Comparison of ENCODE assay signal across 14 cellular contexts in the genomic region with DNA sequence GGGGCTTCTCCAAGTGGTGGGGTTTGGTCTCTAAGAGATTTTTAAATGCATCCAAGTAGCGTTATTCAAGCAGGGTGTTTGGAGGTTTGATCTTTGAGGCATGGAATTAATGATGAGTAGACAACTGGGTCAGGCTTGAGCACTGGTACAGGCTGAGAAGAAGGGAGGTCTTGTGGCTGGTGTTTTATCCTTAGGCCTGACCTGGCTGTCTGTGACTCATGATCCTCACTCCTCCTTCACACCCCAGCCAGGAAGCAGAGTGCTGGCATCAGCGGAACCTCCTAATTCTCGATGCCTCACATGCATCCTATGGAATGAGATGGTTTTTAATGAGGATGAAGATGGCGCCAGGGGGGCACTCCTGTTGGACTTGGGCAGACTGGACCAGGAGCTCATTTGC. TPM values are rescaled to one million over a fixed set of nuclear protein-coding genes. Genes with fewer than 3 reads are reported as not detected.
"Had no signal": no experiment of that assay in that cellular context is flagged by ENCODE, and none has a peak within 500 bp of the region (broad histone marks: within the 10 kb centered on the region; RNA-seq: fewer than 3 reads in every experiment).

No MANE protein-coding gene starts in this region.

- H3K36me3 Mint-ChIP-seq: memory B cell; stimulated activated memory B cell treated with anti-CD40 and anti-IgM and Interleukin-4, amounts not matched to agents 10 μg/mL and 1 μg/mL and 100 μg/mL, for 72 hours had no signal

- H3K27ac Mint-ChIP-seq: activated naive CD8-positive, alpha-beta T cell treated with anti-CD3 and anti-CD28 coated beads, Interleukin-2, amount 10 ng/mL, durations not matched to agents 7 days and 5 days; activated T-cell treated with anti-CD3 and anti-CD28 coated beads, Interleukin-2, amount 50 U/mL, for 72 hours; memory B cell; stimulated activated memory B cell treated with anti-CD40 and anti-IgM and Interleukin-4, amounts not matched to agents 10 μg/mL and 1 μg/mL and 100 μg/mL, for 72 hours had no signal

- H3K4me3 Mint-ChIP-seq: memory B cell; stimulated activated memory B cell treated with anti-CD40 and anti-IgM and Interleukin-4, amounts not matched to agents 10 μg/mL and 1 μg/mL and 100 μg/mL, for 72 hours had no signal

- H3K27me3 Mint-ChIP-seq: activated naive CD8-positive, alpha-beta T cell treated with anti-CD3 and anti-CD28 coated beads, Interleukin-2, amount 10 ng/mL, durations not matched to agents 7 days and 5 days had no signal

- ATAC-seq: activated T-cell treated with anti-CD3 and anti-CD28 coated beads, Interleukin-2, amount 50 U/mL, for 72 hours; left ventricle myocardium superior; naive thymus-derived CD8-positive, alpha-beta T cell; stimulated activated memory B cell treated with anti-CD40 and anti-IgM and Interleukin-4, amounts not matched to agents 10 μg/mL and 1 μg/mL and 100 μg/mL, for 72 hours had no signal

- DNase-seq: activated CD4-positive, CD25-positive, alpha-beta regulatory T cell treated with anti-CD3 and anti-CD28 coated beads, Interleukin-2, amount 50 U/mL, for 72 hours; activated CD8-positive, alpha-beta memory T cell treated with anti-CD3 and anti-CD28 coated beads, Interleukin-2, amount 50 U/mL, for 4 hours; activated gamma-delta T cell treated with Interleukin-2 at 50 U/mL for 16 hours; activated naive CD8-positive, alpha-beta T cell treated with anti-CD3 and anti-CD28 coated beads, Interleukin-2, amount 10 ng/mL, durations not matched to agents 7 days and 5 days; activated T-cell treated with anti-CD3 and anti-CD28 coated beads, Interleukin-2, amount 50 U/mL, for 72 hours; aorta; dorsolateral prefrontal cortex; left ventricle myocardium superior; naive thymus-derived CD8-positive, alpha-beta T cell; T1000 had no signal

- H3K9me3 Mint-ChIP-seq: activated naive CD8-positive, alpha-beta T cell treated with anti-CD3 and anti-CD28 coated beads, Interleukin-2, amount 10 ng/mL, durations not matched to agents 7 days and 5 days; activated T-cell treated with anti-CD3 and anti-CD28 coated beads, Interleukin-2, amount 50 U/mL, for 72 hours; naive thymus-derived CD8-positive, alpha-beta T cell had no signal

- H3K27ac ChIP-seq: neutrophil had no signal

- H3K36me3 ChIP-seq: neutrophil had no signal

- H3K9me3 ChIP-seq: neutrophil had no signal

RNA-seq across cellular contexts. Expression of gene GOLGA7B, which starts 3.4 kb away (rescaled TPM):
- total RNA-seq: glomerular endothelial cell, left ventricle myocardium superior had no signal
